18 cellular contexts compared by ENCODE assay signal in genomic region chr9:36966371-36967097, GRCh38.
DNase-seq lines count a peak whose midpoint lies in the region; ATAC-seq and TF ChIP-seq lines count a peak whose summit lies in the region.
"Had no signal": no experiment of that assay in that cellular context is flagged by ENCODE, and none has a peak within 500 bp of the region (broad histone marks: within the 10 kb centered on the region; RNA-seq: fewer than 3 reads in every experiment).

No MANE protein-coding gene starts in this region.

- no peak overlapping the region for H3K27ac Mint-ChIP-seq in natural killer cell
- H3K27ac Mint-ChIP-seq in natural killer cell treated with Interleukin-12 subunit alpha and Interleukin-12 subunit beta and Interleukin-15 and Interleukin-18, amount 100 ng/mL, for 72 hours = no peak overlapping the region
- H3K27ac Mint-ChIP-seq in activated B cell treated with CpG ODN at 0.5 μM for 24 hours = peak overlapping the region; percentile 73
- peak overlapping the region; percentile 73 for H3K27ac Mint-ChIP-seq in memory B cell
- no peak overlapping the region for H3K27ac Mint-ChIP-seq in CD14-positive monocyte

- H3K9me3 ChIP-seq in gastroesophageal sphincter = no peaks in the 10 kb centered on the region
- H3K9me3 ChIP-seq: A549, Caco-2 had no signal

- intact Hi-C loops in natural killer cell (cut with micrococcal nuclease) = no loop called here
- intact Hi-C loops in activated B cell treated with CpG ODN at 0.5 μM for 24 hours (cut with micrococcal nuclease) = no loop called here
- intact Hi-C loops in CD14-positive monocyte (cut with micrococcal nuclease) = no loop called here

- ATAC-seq in natural killer cell (no peak), activated B cell treated with CpG ODN at 0.5 μM for 24 hours (ENCODE audit: low read depth) (no peak), memory B cell (ENCODE audit: low read depth) (peak; percentile 32), gastroesophageal sphincter (no peak), GM18861 (IDR thresholded peaks at IDR 0.05; ENCODE audit: unreplicated experiment) (no peak)
- ATAC-seq in natural killer cell treated with Interleukin-12 subunit alpha and Interleukin-12 subunit beta and Interleukin-15 and Interleukin-18, amount 100 ng/mL, for 72 hours = no peak
- ATAC-seq: A549 had no signal

- H3K36me3 ChIP-seq in gastroesophageal sphincter = no peaks in the 10 kb centered on the region

- H3K27ac ChIP-seq in gastroesophageal sphincter = no peak overlapping the region
- H3K27ac ChIP-seq: A549, C4-2B had no signal

- H3K36me3 Mint-ChIP-seq in natural killer cell = no peaks in the 10 kb centered on the region
- H3K36me3 Mint-ChIP-seq in natural killer cell treated with Interleukin-12 subunit alpha and Interleukin-12 subunit beta and Interleukin-15 and Interleukin-18, amount 100 ng/mL, for 72 hours = no peaks in the 10 kb centered on the region
- H3K36me3 Mint-ChIP-seq in activated B cell treated with CpG ODN at 0.5 μM for 24 hours (ENCODE audit: low read depth) = peaks cover 87% of the 10 kb centered on the region
- peaks cover 39% of the 10 kb centered on the region for H3K36me3 Mint-ChIP-seq in memory B cell
- no peaks in the 10 kb centered on the region for H3K36me3 Mint-ChIP-seq in CD14-positive monocyte

- POLR2A ChIA-PET in activated B cell treated with CpG ODN at 0.5 μM for 24 hours (lab: Charles Lee) = no interaction called here

- DNase-seq in natural killer cell (no peak), activated B cell treated with CpG ODN at 0.5 μM for 24 hours (no peak), memory B cell (ENCODE audit: low spot score in 2 of 2) (no peak), NCI-H748 treated with DMSO at 0.1 percent for 48 hours (lab: John Stamatoyannopoulos, UW) (no peak), CD14-positive monocyte (ENCODE audit: low spot score) (no peak)
- no peak for DNase-seq in natural killer cell treated with Interleukin-12 subunit alpha and Interleukin-12 subunit beta and Interleukin-15 and Interleukin-18, amount 100 ng/mL, for 72 hours (ENCODE audit: low spot score)
- DNase-seq: Caco-2, EL, IMR-90, NCI-H1105 treated with DMSO at 0.1 percent for 48 hours, NCI-H187 treated with DMSO at 0.1 percent for 48 hours, NCI-H345, NCI-H526, SHP77 had no signal

- TF ChIP-seq POLR2A in gastroesophageal sphincter (IDR thresholded peaks at IDR 0.05) = no peak

- TF ChIP-seq CTCF in natural killer cell (IDR thresholded peaks at IDR 0.05) (no peak), activated B cell treated with CpG ODN at 0.5 μM for 24 hours (IDR thresholded peaks at IDR 0.05) (no peak), CD14-positive monocyte (IDR thresholded peaks at IDR 0.05) (no peak), gastroesophageal sphincter (IDR thresholded peaks at IDR 0.05) (no peak)

- H3K4me3 Mint-ChIP-seq in natural killer cell (peak overlapping the region; percentile 31), activated B cell treated with CpG ODN at 0.5 μM for 24 hours (no peak overlapping the region), memory B cell (no peak overlapping the region), CD14-positive monocyte (no peak overlapping the region)
- no peak overlapping the region for H3K4me3 Mint-ChIP-seq in natural killer cell treated with Interleukin-12 subunit alpha and Interleukin-12 subunit beta and Interleukin-15 and Interleukin-18, amount 100 ng/mL, for 72 hours

- WGBS in gastroesophageal sphincter (ENCODE audit: low coverage in 1 of 2), 2 donors = 72% methylated on average over 2 of the region's 21 CpGs; no CpG with 5 or more reads in 1 of the 2 donors

- H3K4me1 ChIP-seq in gastroesophageal sphincter = no peaks in the 10 kb centered on the region
- H3K4me1 ChIP-seq: Caco-2 had no signal

- CTCF ChIA-PET in activated B cell treated with CpG ODN at 0.5 μM for 24 hours (lab: Charles Lee) = no interaction called here

- H3K27me3 ChIP-seq in gastroesophageal sphincter = peaks cover 32% of the 10 kb centered on the region

- H3K27me3 Mint-ChIP-seq in natural killer cell (ENCODE audit: low read depth in 2 of 2) (peaks cover 0 to 5% of the 10 kb centered on the region in 2 donors), activated B cell treated with CpG ODN at 0.5 μM for 24 hours (no peaks in the 10 kb centered on the region), memory B cell (no peaks in the 10 kb centered on the region), CD14-positive monocyte (ENCODE audit: low read depth in 3 of 3) (peaks cover 3 to 9% (median 4%) of the 10 kb centered on the region in 3 donors)
- peaks cover 5 to 7% of the 10 kb centered on the region in 2 donors for H3K27me3 Mint-ChIP-seq in natural killer cell treated with Interleukin-12 subunit alpha and Interleukin-12 subunit beta and Interleukin-15 and Interleukin-18, amount 100 ng/mL, for 72 hours

- H3K4me1 Mint-ChIP-seq in natural killer cell (no peaks in the 10 kb centered on the region), activated B cell treated with CpG ODN at 0.5 μM for 24 hours (peaks cover 56% of the 10 kb centered on the region), memory B cell (peaks cover 30% of the 10 kb centered on the region), CD14-positive monocyte (peaks cover 2% of the 10 kb centered on the region)
- no peaks in the 10 kb centered on the region for H3K4me1 Mint-ChIP-seq in natural killer cell treated with Interleukin-12 subunit alpha and Interleukin-12 subunit beta and Interleukin-15 and Interleukin-18, amount 100 ng/mL, for 72 hours (ENCODE audit: low read depth in 2 of 2)

- H3K9me3 Mint-ChIP-seq in natural killer cell = no peaks in the 10 kb centered on the region
- no peaks in the 10 kb centered on the region for H3K9me3 Mint-ChIP-seq in natural killer cell treated with Interleukin-12 subunit alpha and Interleukin-12 subunit beta and Interleukin-15 and Interleukin-18, amount 100 ng/mL, for 72 hours
- H3K9me3 Mint-ChIP-seq in activated B cell treated with CpG ODN at 0.5 μM for 24 hours = no peaks in the 10 kb centered on the region
- H3K9me3 Mint-ChIP-seq in memory B cell = no peaks in the 10 kb centered on the region
- peaks cover 0 to 1% (median 0%) of the 10 kb centered on the region in 7 donors for H3K9me3 Mint-ChIP-seq in CD14-positive monocyte

- TF ChIP-seq EP300 in gastroesophageal sphincter (IDR thresholded peaks at IDR 0.05) = no peak

- H3K4me3 ChIP-seq in gastroesophageal sphincter = no peak overlapping the region
- H3K4me3 ChIP-seq: A549 had no signal

Comparison
In these comparisons a context has a peak if more than half of its experiments do, and no peak if none do; other contexts are left out.
1. H3K27ac Mint-ChIP-seq: peak in activated B cell treated with CpG ODN at 0.5 μM for 24 hours (single experiment) and memory B cell (single experiment); none in natural killer cell (0 of 2), natural killer cell treated with Interleukin-12 subunit alpha and Interleukin-12 subunit beta and Interleukin-15 and Interleukin-18, amount 100 ng/mL, for 72 hours (0 of 2) and CD14-positive monocyte (0 of 7).